ENCODE assay signal across 1 cellular context in genomic region chr19:15296841-15297415, GRCh38.
TF ChIP-seq lines count a peak whose summit lies in the region.

No MANE protein-coding gene starts in this region.

TF ChIP-seq in A549, 52 proteins besides CTCF, POLR2A, EP300 and RAD21:
- TF ChIP-seq JUN (IDR thresholded peaks at IDR 0.05) (peak in 1 of 2 experiments; percentile 2; a peak in 1 of 5 replicates), FOSB (CRISPR knock-in tag; IDR thresholded peaks at IDR 0.05) (no peak), PBX3 (IDR thresholded peaks at IDR 0.05) (no peak), CEBPB (IDR thresholded peaks at IDR 0.05) (0 out of 4 replicates have a peak, but pooled peaks of 1 of the 2 experiments have one; percentile 40), HEYL (CRISPR knock-in tag; IDR thresholded peaks at IDR 0.05) (no peak)
